ENCODE assay signal across 8 cellular contexts in the genomic region with DNA sequence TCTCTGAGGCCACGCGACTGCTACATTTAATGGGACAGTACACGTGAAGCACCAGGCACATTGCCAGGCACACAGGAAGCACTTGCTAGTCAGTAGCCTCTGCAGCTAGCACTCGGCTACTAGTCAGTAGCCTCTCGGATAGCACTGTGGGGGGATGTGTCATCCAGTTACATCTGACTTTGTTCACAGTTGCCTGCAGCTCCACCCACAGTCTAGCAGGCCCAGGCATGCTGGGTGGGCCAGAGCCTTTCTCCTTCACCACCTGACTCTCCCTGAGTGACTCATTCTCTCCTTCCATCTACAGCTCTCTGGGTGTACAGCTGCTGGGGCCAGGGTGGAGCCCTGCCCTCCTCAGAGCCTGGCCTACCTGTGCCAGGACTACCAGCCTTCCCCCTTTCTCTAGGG. TPM values are rescaled to one million over a fixed set of nuclear protein-coding genes. Genes with fewer than 3 reads are reported as not detected.
DNase-seq lines count a peak whose midpoint lies in the region; ATAC-seq and TF ChIP-seq lines count a peak whose summit lies in the region.

No MANE protein-coding gene starts in this region.

- no peak for TF ChIP-seq CTCF in PC-9 (conservative IDR thresholded peaks at IDR 0.05)
- TF ChIP-seq CTCF in brain microvascular endothelial cell (IDR thresholded peaks at IDR 0.05; ENCODE audit: low read depth, low read length, missing control alignments) = peak; percentile 15
- no peak for TF ChIP-seq CTCF in uterus (IDR thresholded peaks at IDR 0.05)

- POLR2A ChIA-PET in PC-9 (lab: Charles Lee; ENCODE audit: unreplicated experiment) = interaction anchor here (0.5 to 1.5 kb wide), 4 partner anchors 45 to 388 kb away, joined by 3 to 15 read pairs (median 8); partner anchors contain the start of genes DPH2 and KDM4A

- ATAC-seq in HG03469 (IDR thresholded peaks at IDR 0.05; ENCODE audit: unreplicated experiment) = peak; percentile 54

- no peak overlapping the region for H3K4me3 ChIP-seq in PC-9
- H3K4me3 ChIP-seq in brain microvascular endothelial cell (ENCODE audit: low read depth, low read length) = no peak overlapping the region
- no peak overlapping the region for H3K4me3 ChIP-seq in muscle layer of colon (ENCODE audit: low read depth in 1 of 2, low read length in 2 of 2)
- H3K4me3 ChIP-seq in uterus = no peak overlapping the region

- H3K9me3 ChIP-seq in PC-9 (ENCODE audit: insufficient read depth, low read depth) (no peaks in the 10 kb centered on the region), muscle layer of colon (ENCODE audit: low read length) (no peaks in the 10 kb centered on the region), uterus (no peaks in the 10 kb centered on the region)

- no TSS peak for BruUV-seq in PC-9 (replicated peaks; lab: Mats Ljungman, UMichigan)

- no peaks in the 10 kb centered on the region for H4K20me1 ChIP-seq in PC-9 (ENCODE audit: insufficient read depth)

- no peak for TF ChIP-seq POLR2A in uterus (IDR thresholded peaks at IDR 0.05)

- DNase-seq in NCI-H2081 (lab: John Stamatoyannopoulos, UW) = peak; percentile 39 to 52
- DNase-seq in NCI-H2081 treated with DMSO at 0.1 percent for 48 hours (lab: John Stamatoyannopoulos, UW) = no peak
- DNase-seq in PC-9 = peak; percentile 91 to 93
- DNase-seq in brain microvascular endothelial cell = peak; percentile 93
- peak; percentile 55 to 59 for DNase-seq in uterus
- no peak for DNase-seq in NCI-H82 (lab: John Stamatoyannopoulos, UW)

- intact Hi-C loops in PC-9 (cut with micrococcal nuclease; ENCODE audit: unreplicated experiment) = loop anchor here (1.0 to 2.0 kb wide), 4 partner anchors 25 to 69 kb away; partner anchors contain the start of gene KDM4A
- intact Hi-C loops in uterus (cut with DNase I; ENCODE audit: low total_unique reads) = no loop called here

- H3K9ac ChIP-seq in muscle layer of colon (ENCODE audit: low read length) = no peak overlapping the region

- H3K27ac ChIP-seq in PC-9 = peak overlapping the region; percentile 21; the same call in 1 of the 2 replicates
- H3K27ac ChIP-seq in brain microvascular endothelial cell = no peak overlapping the region
- H3K27ac ChIP-seq in muscle layer of colon (ENCODE audit: low read depth, low read length) = peak overlapping the region; percentile 10
- peak overlapping the region in 1 of 2 donors; percentile 60 for H3K27ac ChIP-seq in uterus

- H3K9me2 ChIP-seq in PC-9 (ENCODE audit: insufficient read depth) = no peaks in the 10 kb centered on the region

- H3K27me3 ChIP-seq in PC-9 (ENCODE audit: insufficient read depth, low read depth) = no peaks in the 10 kb centered on the region
- no peaks in the 10 kb centered on the region for H3K27me3 ChIP-seq in brain microvascular endothelial cell (replicated peaks)
- no peaks in the 10 kb centered on the region for H3K27me3 ChIP-seq in muscle layer of colon (ENCODE audit: control insufficient read depth in 1 of 2, insufficient read depth in 2 of 2, low read length in 2 of 2)
- H3K27me3 ChIP-seq in uterus = no peaks in the 10 kb centered on the region

- peaks cover 18% of the 10 kb centered on the region; the same call in 1 of the 2 replicates for H3F3A ChIP-seq in PC-9 (ENCODE audit: insufficient read depth, low read depth)

- CTCF ChIA-PET in PC-9 (lab: Charles Lee) = interaction anchor here (0.6 to 1.0 kb wide), 3 partner anchors 24 to 68 kb away, joined by 3 to 11 read pairs (median 5); no protein-coding TSS in a partner anchor

- H3K79me2 ChIP-seq in PC-9 (ENCODE audit: low read depth) = no peaks in the 10 kb centered on the region

- in situ Hi-C loops in brain microvascular endothelial cell (cut with HindIII; ENCODE audit: low pct_ligation_motif_present, low sequenced_read_pairs) = no loop called here

- H3K4me2 ChIP-seq in PC-9 = peak overlapping the region; percentile 24; the same call in 1 of the 2 replicates

- H3K4me1 ChIP-seq in PC-9 (replicated peaks; ENCODE audit: insufficient read depth) (peaks cover 14% of the 10 kb centered on the region), muscle layer of colon (ENCODE audit: insufficient read depth, low read length) (peaks cover 9% of the 10 kb centered on the region), uterus (no peaks in the 10 kb centered on the region)

- H3K36me3 ChIP-seq in PC-9 (ENCODE audit: low read depth) (peaks cover 3% of the 10 kb centered on the region; the same call in 1 of the 2 replicates), brain microvascular endothelial cell (replicated peaks) (peaks cover 13% of the 10 kb centered on the region), muscle layer of colon (ENCODE audit: insufficient read depth, low read length) (peaks cover 45% of the 10 kb centered on the region), uterus (no peaks in the 10 kb centered on the region)

- no peak overlapping the region for H2AFZ ChIP-seq in PC-9

RNA-seq across cellular contexts. Expression of gene PTPRF, which starts 51.5 kb away (rescaled TPM):
- 359 and 439 TPM in 2 replicates for total RNA-seq in PC-9 (2021)
- total RNA-seq in uterus = 100 to 1,000 TPM in 2 of 4 donors, 10 to 100 TPM in 2; 24.7 to 172 (median 124) TPM

Comparison
In these comparisons a context has a peak if more than half of its experiments do, and no peak if none do; other contexts are left out.
1. DNase-seq: peak in NCI-H2081 (2 of 2), PC-9 (2 of 2), brain microvascular endothelial cell (single experiment) and uterus (2 of 2); none in NCI-H2081 treated with DMSO at 0.1 percent for 48 hours (single experiment) and NCI-H82 (single experiment).